In genomic region chr5:107378218-107378899, GRCh38 we compare ENCODE assay signal across 24 cellular contexts.
DNase-seq lines count a peak whose midpoint lies in the region; ATAC-seq, FAIRE-seq and TF ChIP-seq lines count a peak whose summit lies in the region.
"Had no signal": no experiment of that assay in that cellular context is flagged by ENCODE, and none has a peak within 500 bp of the region (broad histone marks: within the 10 kb centered on the region; RNA-seq: fewer than 3 reads in every experiment).

No MANE protein-coding gene starts in this region.

- CTCF ChIA-PET in A549 (lab: Yijun Ruan, JAX), result interaction anchor here (0.6 to 1.9 kb wide), 3 partner anchors 16 to 194 kb away, joined by 3 to 7 read pairs (median 5); no protein-coding TSS in a partner anchor

- H3K27ac ChIP-seq in A549, result peak overlapping the region; percentile 88 to 92
- peak overlapping the region; percentile 15 for H3K27ac ChIP-seq in RWPE2 (ENCODE audit: poor library complexity, severe bottlenecking)
- H3K27ac ChIP-seq: lower lobe of right lung, ovary, right lobe of liver had no signal

- peaks cover 64% of the 10 kb centered on the region for H3K4me1 ChIP-seq in A549
- peaks cover 29% of the 10 kb centered on the region for H3K4me1 ChIP-seq in RWPE2 (ENCODE audit: insufficient read depth, poor library complexity, severe bottlenecking)
- H3K4me1 ChIP-seq: lower lobe of right lung, right lobe of liver had no signal

- POLR2A ChIA-PET in A549 (lab: Yijun Ruan, JAX), result interaction anchor here (0.7 kb wide), 1 partner anchor 26 kb away, joined by 6 read pairs; no protein-coding TSS in a partner anchor

- H3K27me3 ChIP-seq in RWPE2 (ENCODE audit: insufficient read depth, poor library complexity, severe bottlenecking), result no peaks in the 10 kb centered on the region
- H3K27me3 ChIP-seq: ovary, right lobe of liver had no signal

- H3K9me3 ChIP-seq in A549, result no peaks in the 10 kb centered on the region
- no peaks in the 10 kb centered on the region for H3K9me3 ChIP-seq in RWPE2 (ENCODE audit: severe bottlenecking)
- H3K9me3 ChIP-seq: lower lobe of right lung, ovary, right lobe of liver had no signal

- 66% methylated on average over 2 of the region's 2 CpGs for WGBS in A549 (ENCODE audit: missing lambda C conversion rate)

- ATAC-seq in A549, result no peak
- ATAC-seq in HG02938 (IDR thresholded peaks at IDR 0.05; ENCODE audit: unreplicated experiment), result peak; percentile 37
- no peak for ATAC-seq in RWPE2 (ENCODE audit: low read depth)
- peak; percentile 51 for ATAC-seq in left colon
- ATAC-seq in HG03378 (IDR thresholded peaks at IDR 0.05; ENCODE audit: unreplicated experiment), result no peak
- ATAC-seq in GM18519 (IDR thresholded peaks at IDR 0.05; ENCODE audit: low FRiP score, unreplicated experiment), result no peak
- ATAC-seq: activated CD8-positive, alpha-beta T cell treated with anti-CD3 and anti-CD28 coated beads for 36 hours; activated T-cell treated with anti-CD3 and anti-CD28 coated beads, Interleukin-2, amount 50 U/mL, for 4 hours; lower lobe of right lung had no signal

- H3K4me1 Mint-ChIP-seq in T-helper 2 cell treated with Interferon-gamma antibody and Interleukin-4, amounts not matched to agents 5 μg/mL and 100 μg/mL, for 36 hours (ENCODE audit: low read depth), result no peaks in the 10 kb centered on the region
- H3K4me1 Mint-ChIP-seq: activated naive CD4-positive, alpha-beta T cell treated with anti-CD3 and anti-CD28 coated beads, Interleukin-2, amount 10 ng/mL, durations not matched to agents 7 days and 5 days had no signal

- intact Hi-C loops in left colon (cut with DNase I, micrococcal nuclease), result no loop called here

- no peak for TF ChIP-seq POLR2A in A549 (IDR thresholded peaks at IDR 0.05; ENCODE audit: low read length)

- H3K4me3 ChIP-seq in A549 (no peak overlapping the region), RWPE2 (ENCODE audit: severe bottlenecking) (no peak overlapping the region)
- H3K4me3 ChIP-seq: lower lobe of right lung, ovary, right lobe of liver had no signal

- H3K36me3 ChIP-seq in RWPE2 (ENCODE audit: low read depth), result no peaks in the 10 kb centered on the region
- H3K36me3 ChIP-seq: lower lobe of right lung, ovary, right lobe of liver had no signal

- peak; percentile 63 for FAIRE-seq in A549 (lab: Jason Lieb, UNC)
- FAIRE-seq: colon, HTR-8/SVneo had no signal

- H3K4me2 ChIP-seq in A549, result peak overlapping the region; percentile 42

- H3K9me3 Mint-ChIP-seq in T-helper 2 cell treated with Interferon-gamma antibody and Interleukin-4, amounts not matched to agents 5 μg/mL and 100 μg/mL, for 36 hours, result no peaks in the 10 kb centered on the region
- H3K9me3 Mint-ChIP-seq: activated CD8-positive, alpha-beta T cell treated with anti-CD3 and anti-CD28 coated beads for 36 hours; activated naive CD4-positive, alpha-beta T cell treated with anti-CD3 and anti-CD28 coated beads, Interleukin-2, amount 10 ng/mL, durations not matched to agents 7 days and 5 days; activated T-cell treated with anti-CD3 and anti-CD28 coated beads, Interleukin-2, amount 50 U/mL, for 4 hours; endodermal cell; immature natural killer cell; type B pancreatic cell had no signal

- no peak overlapping the region for H3K4me3 Mint-ChIP-seq in T-helper 2 cell treated with Interferon-gamma antibody and Interleukin-4, amounts not matched to agents 5 μg/mL and 100 μg/mL, for 36 hours
- H3K4me3 Mint-ChIP-seq: activated CD8-positive, alpha-beta T cell treated with anti-CD3 and anti-CD28 coated beads for 36 hours; activated naive CD4-positive, alpha-beta T cell treated with anti-CD3 and anti-CD28 coated beads, Interleukin-2, amount 10 ng/mL, durations not matched to agents 7 days and 5 days; activated T-cell treated with anti-CD3 and anti-CD28 coated beads, Interleukin-2, amount 50 U/mL, for 4 hours; CD14-positive monocyte; endodermal cell; HFFc6; immature natural killer cell; type B pancreatic cell had no signal

- no peak overlapping the region for H3K27ac Mint-ChIP-seq in T-helper 2 cell treated with Interferon-gamma antibody and Interleukin-4, amounts not matched to agents 5 μg/mL and 100 μg/mL, for 36 hours
- H3K27ac Mint-ChIP-seq: activated CD8-positive, alpha-beta T cell treated with anti-CD3 and anti-CD28 coated beads for 36 hours; activated naive CD4-positive, alpha-beta T cell treated with anti-CD3 and anti-CD28 coated beads, Interleukin-2, amount 10 ng/mL, durations not matched to agents 7 days and 5 days; CD14-positive monocyte; endodermal cell; HFFc6; type B pancreatic cell had no signal

- no peak for TF ChIP-seq RAD21 in A549 (conservative IDR thresholded peaks at IDR 0.05 in 1 of 2, IDR thresholded peaks at IDR 0.05 in 1 of 2)

- no peak for TF ChIP-seq EP300 in A549 (IDR thresholded peaks at IDR 0.05)

- no peaks in the 10 kb centered on the region for H3K36me3 Mint-ChIP-seq in T-helper 2 cell treated with Interferon-gamma antibody and Interleukin-4, amounts not matched to agents 5 μg/mL and 100 μg/mL, for 36 hours (ENCODE audit: low read depth)
- H3K36me3 Mint-ChIP-seq: activated naive CD4-positive, alpha-beta T cell treated with anti-CD3 and anti-CD28 coated beads, Interleukin-2, amount 10 ng/mL, durations not matched to agents 7 days and 5 days; CD14-positive monocyte had no signal

- TF ChIP-seq CTCF in A549 (IDR thresholded peaks at IDR 0.05), result no peak
- no peak for TF ChIP-seq CTCF in RWPE2 (IDR thresholded peaks at IDR 0.05; ENCODE audit: poor library complexity, severe bottlenecking)

- H3K27me3 Mint-ChIP-seq in T-helper 2 cell treated with Interferon-gamma antibody and Interleukin-4, amounts not matched to agents 5 μg/mL and 100 μg/mL, for 36 hours (ENCODE audit: low read depth), result peaks cover 7% of the 10 kb centered on the region
- H3K27me3 Mint-ChIP-seq: activated CD8-positive, alpha-beta T cell treated with anti-CD3 and anti-CD28 coated beads for 36 hours; activated naive CD4-positive, alpha-beta T cell treated with anti-CD3 and anti-CD28 coated beads, Interleukin-2, amount 10 ng/mL, durations not matched to agents 7 days and 5 days; type B pancreatic cell had no signal

- DNase-seq in A549 (ENCODE audit: low read depth in 1 of 2, low spot score in 1 of 2) (peak in 1 of 2 experiments; percentile 32), RWPE2 (ENCODE audit: low spot score) (no peak), left colon (peak in 1 of 2 donors; percentile 19), islet precursor cell (no peak)
- DNase-seq in T-helper 2 cell treated with Interferon-gamma antibody and Interleukin-4, amounts not matched to agents 5 μg/mL and 100 μg/mL, for 36 hours (ENCODE audit: low spot score), result no peak
- DNase-seq: activated CD8-positive, alpha-beta T cell treated with anti-CD3 and anti-CD28 coated beads for 36 hours; activated naive CD4-positive, alpha-beta T cell treated with anti-CD3 and anti-CD28 coated beads, Interleukin-2, amount 10 ng/mL, durations not matched to agents 7 days and 5 days; activated T-cell treated with anti-CD3 and anti-CD28 coated beads, Interleukin-2, amount 50 U/mL, for 4 hours; endodermal cell; HFFc6; immature natural killer cell; lower lobe of right lung; NCI-H1417 treated with DMSO at 0.1 percent for 48 hours; NCI-H526; ovary; right lobe of liver; stimulated activated naive CD4-positive, alpha-beta T cell had no signal

TF ChIP-seq in A549, 52 proteins besides CTCF, POLR2A, EP300 and RAD21:
- no peak for TF ChIP-seq PBX3 (IDR thresholded peaks at IDR 0.05)
- 0 out of 4 replicates have a peak, but pooled peaks of 1 of the 2 experiments have one; percentile 4 for TF ChIP-seq CEBPB (IDR thresholded peaks at IDR 0.05)
TF ChIP-seq in A549: peak in this region for 1.

Comparison
In these comparisons a context has a peak if more than half of its experiments do, and no peak if none do; other contexts are left out.
1. ATAC-seq: peak in HG02938 (single experiment) and left colon (single experiment); none in A549 (0 of 2), RWPE2 (single experiment), HG03378 (single experiment) and GM18519 (single experiment).